Comparison of ENCODE assay signal across 13 cellular contexts in genomic region chr18:845152-845819, GRCh38. TPM values are rescaled to one million over a fixed set of nuclear protein-coding genes. Genes with fewer than 3 reads are reported as not detected.
A peak's percentile ranks its signal among the peaks of the same experiment; 100 is the strongest.
DNase-seq lines count a peak whose midpoint lies in the region; ATAC-seq, FAIRE-seq and TF ChIP-seq lines count a peak whose summit lies in the region.
"Had no signal": no experiment of that assay in that cellular context is flagged by ENCODE, and none has a peak within 500 bp of the region (broad histone marks: within the 10 kb centered on the region; RNA-seq: fewer than 3 reads in every experiment).

No MANE protein-coding gene starts in this region.

- 24 to 25% methylated on average over 9 of the region's 9 CpGs for WGBS in aorta, 2 donors

- POLR2A ChIA-PET in CD8-positive, alpha-beta T cell (lab: Charles Lee): no interaction called here

- H3K27ac ChIP-seq in keratinocyte (ENCODE audit: control insufficient read depth, insufficient read depth, low read length) (no peak overlapping the region), aorta (ENCODE audit: low read depth in 1 of 2, low read length in 2 of 2) (no peak overlapping the region)
- H3K27ac ChIP-seq in CD8-positive, alpha-beta T cell (ENCODE audit: low read depth, low read length): no peak overlapping the region
- H3K27ac ChIP-seq: foreskin keratinocyte had no signal

- no peaks in the 10 kb centered on the region for H3K36me3 ChIP-seq in keratinocyte (ENCODE audit: control insufficient read depth in 2 of 2, extremely low read depth in 1 of 2, insufficient read depth in 2 of 2, low read length in 2 of 2)
- no peaks in the 10 kb centered on the region for H3K36me3 ChIP-seq in aorta (ENCODE audit: control insufficient read depth in 1 of 2, insufficient read depth in 2 of 2, low read length in 1 of 2)
- no peaks in the 10 kb centered on the region for H3K36me3 ChIP-seq in CD8-positive, alpha-beta T cell (ENCODE audit: insufficient read depth, low read length)

- H3K27me3 Mint-ChIP-seq in CD8-positive, alpha-beta T cell (ENCODE audit: low read depth): no peaks in the 10 kb centered on the region

- H3K4me3 ChIP-seq in astrocyte of the cerebellum (ENCODE audit: low read depth, low read length) (no peak overlapping the region), keratinocyte (ENCODE audit: control insufficient read depth in 2 of 3, extremely low read depth in 1 of 3, insufficient read depth in 2 of 3, low read depth in 1 of 3, low read length in 3 of 3) (no peak overlapping the region), aorta (ENCODE audit: low read length in 2 of 2) (no peak overlapping the region)
- no peak overlapping the region for H3K4me3 ChIP-seq in CD8-positive, alpha-beta T cell (ENCODE audit: low read depth, low read length)

- H3K9me1 ChIP-seq in keratinocyte (ENCODE audit: control insufficient read depth, extremely low read depth, insufficient read depth, low read length): no peaks in the 10 kb centered on the region

- DNase-seq in DMS53 (lab: John Stamatoyannopoulos, UW) (peak; percentile 40), DMS53 treated with DMSO at 0.1 percent for 48 hours (lab: John Stamatoyannopoulos, UW; ENCODE audit: unreplicated experiment) (no peak), astrocyte of the cerebellum (ENCODE audit: low read depth) (peak; percentile 40), keratinocyte (ENCODE audit: low read depth, low spot score) (no peak), aorta (no peak), anterior cingulate cortex (lab: John Stamatoyannopoulos, UW) (no peak)
- no peak for DNase-seq in CD8-positive, alpha-beta T cell
- DNase-seq: activated naive CD4-positive, alpha-beta T cell treated with anti-CD3 and anti-CD28 coated beads for 36 hours; NCI-H446 had no signal

- no peak for FAIRE-seq in keratinocyte (lab: Jason Lieb, UNC)
- FAIRE-seq: A204.1, GM12891 had no signal

- H2AFZ ChIP-seq in keratinocyte (ENCODE audit: control insufficient read depth, low read length): peak overlapping the region; percentile 24

- in situ Hi-C loops in astrocyte of the cerebellum (cut with HindIII; ENCODE audit: low sequenced_read_pairs): no loop called here

- no peaks in the 10 kb centered on the region for H3K4me1 Mint-ChIP-seq in CD8-positive, alpha-beta T cell (ENCODE audit: low read depth)

- no peaks in the 10 kb centered on the region for H3K9me3 Mint-ChIP-seq in CD8-positive, alpha-beta T cell
- H3K9me3 Mint-ChIP-seq: activated naive CD4-positive, alpha-beta T cell treated with anti-CD3 and anti-CD28 coated beads for 36 hours had no signal

- H3K9me3 ChIP-seq in keratinocyte (ENCODE audit: control insufficient read depth, low read depth, low read length) (no peaks in the 10 kb centered on the region), aorta (ENCODE audit: control insufficient read depth, low read length) (no peaks in the 10 kb centered on the region)
- H3K9me3 ChIP-seq in CD8-positive, alpha-beta T cell (ENCODE audit: low read length): no peaks in the 10 kb centered on the region

- no peak overlapping the region for H3K27ac Mint-ChIP-seq in CD8-positive, alpha-beta T cell
- H3K27ac Mint-ChIP-seq: activated naive CD4-positive, alpha-beta T cell treated with anti-CD3 and anti-CD28 coated beads for 36 hours had no signal

- no peak overlapping the region for H3K4me2 ChIP-seq in keratinocyte (ENCODE audit: control insufficient read depth, extremely low read depth, insufficient read depth, low read depth, low read length)

- intact Hi-C loops in aorta (cut with DNase I): no loop called here
- intact Hi-C loops in CD8-positive, alpha-beta T cell (cut with DNase I, micrococcal nuclease): no loop called here

- H3K27me3 ChIP-seq in keratinocyte (ENCODE audit: control insufficient read depth, extremely low read depth, insufficient read depth, low read length) (no peaks in the 10 kb centered on the region), aorta (ENCODE audit: control insufficient read depth in 1 of 2, insufficient read depth in 2 of 2, low read length in 1 of 2) (no peaks in the 10 kb centered on the region)
- H3K27me3 ChIP-seq in CD8-positive, alpha-beta T cell (ENCODE audit: insufficient read depth, low read length): no peaks in the 10 kb centered on the region
- H3K27me3 ChIP-seq: foreskin keratinocyte had no signal

- H3K4me1 ChIP-seq in keratinocyte (ENCODE audit: control insufficient read depth, extremely low read depth, insufficient read depth, low read length) (peaks cover 6% of the 10 kb centered on the region), aorta (ENCODE audit: control insufficient read depth in 1 of 2, insufficient read depth in 2 of 2, low read length in 2 of 2) (no peaks in the 10 kb centered on the region)
- H3K4me1 ChIP-seq in CD8-positive, alpha-beta T cell (ENCODE audit: insufficient read depth, low read length): no peaks in the 10 kb centered on the region
- H3K4me1 ChIP-seq: foreskin keratinocyte had no signal

- H3K36me3 Mint-ChIP-seq in CD8-positive, alpha-beta T cell: no peaks in the 10 kb centered on the region

- no peak overlapping the region for H3K9ac ChIP-seq in keratinocyte (ENCODE audit: control insufficient read depth, extremely low read depth, insufficient read depth, low read length)

- H3K4me3 Mint-ChIP-seq in CD8-positive, alpha-beta T cell: no peak overlapping the region
- H3K4me3 Mint-ChIP-seq: activated naive CD4-positive, alpha-beta T cell treated with anti-CD3 and anti-CD28 coated beads for 36 hours had no signal

- ATAC-seq in aorta (ENCODE audit: low FRiP score) (peak; percentile 53), GM21786 (IDR thresholded peaks at IDR 0.05; ENCODE audit: unreplicated experiment) (no peak)
- no peak for ATAC-seq in CD8-positive, alpha-beta T cell
- ATAC-seq: foreskin keratinocyte had no signal

- no peak for TF ChIP-seq CTCF in astrocyte of the cerebellum (IDR thresholded peaks at IDR 0.05; ENCODE audit: low read depth, low read length, missing control alignments)
- TF ChIP-seq CTCF in keratinocyte (optimal IDR thresholded peaks at IDR 0.05 in 1 of 3, IDR thresholded peaks at IDR 0.05 in 1 of 3, conservative IDR thresholded peaks at IDR 0.05 in 1 of 3; ENCODE audit: extremely low read depth in 1 of 3, insufficient read depth in 2 of 3, low read length in 3 of 3): no peak
- TF ChIP-seq CTCF in CD8-positive, alpha-beta T cell (IDR thresholded peaks at IDR 0.05): no peak

- CTCF ChIA-PET in CD8-positive, alpha-beta T cell (lab: Charles Lee): interaction anchor here (1.0 kb wide), 1 partner anchor 15 kb away, joined by 3 read pairs; no protein-coding TSS in a partner anchor

- H4K20me1 ChIP-seq in keratinocyte (ENCODE audit: control insufficient read depth, extremely low read depth, insufficient read depth, low read length): no peaks in the 10 kb centered on the region

- dilution Hi-C loops in keratinocyte (cut with MboI; ENCODE audit: extremely low pct_ligation_motif_present, low sequenced_read_pairs): no loop called here

- no peaks in the 10 kb centered on the region for H3K79me2 ChIP-seq in keratinocyte (ENCODE audit: control insufficient read depth, insufficient read depth, low read length)

RNA-seq across cellular contexts. Expression of gene YES1, which starts 33.2 kb away (rescaled TPM):
- polyA plus RNA-seq in keratinocyte (16.4 to 27.8 TPM (median 22.9 TPM) in 3 replicates), aorta (10 to 100 TPM in 1 of 2 donors, 1 to 10 TPM in 1; 8.9 to 26.5 TPM)
- polyA plus RNA-seq in keratinocyte (2011; ENCODE audit: low read depth): 27.8 TPM
- 22.6 and 23.9 TPM in 2 replicates for polyA plus RNA-seq in keratinocyte (2011; cell fraction: cytosol; rRNA removed)
- 14.1 and 15.4 TPM in 2 replicates for polyA plus RNA-seq in keratinocyte (2011; cell fraction: nucleus; rRNA removed)
- 25.7 and 36.0 TPM in 2 replicates for polyA plus RNA-seq in keratinocyte (2012; ENCODE audit: low replicate concordance)
- polyA minus RNA-seq in keratinocyte: 21.9 to 44.8 TPM (median 28.8 TPM) in 3 replicates
- 32.4 TPM for polyA minus RNA-seq in keratinocyte (2011; cell fraction: cytosol; rRNA and poly(A)+ RNA removed)
- 8.1 and 11.0 TPM in 2 replicates for polyA minus RNA-seq in keratinocyte (2011; cell fraction: nucleus; rRNA and poly(A)+ RNA removed)
- total RNA-seq in aorta: 10 to 100 TPM; 30.1 to 37.0 TPM
- total RNA-seq in CD8-positive, alpha-beta T cell: 10 to 100 TPM; 35.1 to 38.0 TPM

RNA-seq across cellular contexts. Expression of gene ADCYAP1, which starts 59.4 kb away (rescaled TPM):
- polyA plus RNA-seq in keratinocyte (not detected in 3 replicates), aorta (not detected)
- not detected for polyA plus RNA-seq in keratinocyte (2011; ENCODE audit: low read depth)
- polyA plus RNA-seq in keratinocyte (2011; cell fraction: cytosol; rRNA removed): not detected in 2 replicates
- not detected in 2 replicates for polyA plus RNA-seq in keratinocyte (2011; cell fraction: nucleus; rRNA removed)
- polyA plus RNA-seq in keratinocyte (2012; ENCODE audit: low replicate concordance): not detected in 2 replicates
- not detected in 3 replicates for polyA minus RNA-seq in keratinocyte
- not detected for polyA minus RNA-seq in keratinocyte (2011; cell fraction: cytosol; rRNA and poly(A)+ RNA removed)
- polyA minus RNA-seq in keratinocyte (2011; cell fraction: nucleus; rRNA and poly(A)+ RNA removed): not detected in 2 replicates
- total RNA-seq in aorta: 1 to 10 TPM; 4.9 to 6.5 TPM
- total RNA-seq in CD8-positive, alpha-beta T cell: not detected
- total RNA-seq: activated naive CD4-positive, alpha-beta T cell treated with anti-CD3 and anti-CD28 coated beads for 36 hours; foreskin keratinocyte had no signal
- polyA plus RNA-seq: foreskin keratinocyte had no signal

Comparison
In these comparisons a context has a peak if more than half of its experiments do, and no peak if none do; other contexts are left out.
1. DNase-seq: peak in DMS53 (single experiment) and astrocyte of the cerebellum (single experiment); none in DMS53 treated with DMSO at 0.1 percent for 48 hours (single experiment), keratinocyte (single experiment), aorta (0 of 2), anterior cingulate cortex (0 of 58) and CD8-positive, alpha-beta T cell (0 of 7).
2. RNA of gene ADCYAP1, which starts 59.4 kb away (total RNA-seq): 4.9 to 6.5 TPM in aorta; not detected in CD8-positive, alpha-beta T cell; every median in the first group is over 4 times any median in the second.